1 cellular context compared by ENCODE assay signal in the genomic region with DNA sequence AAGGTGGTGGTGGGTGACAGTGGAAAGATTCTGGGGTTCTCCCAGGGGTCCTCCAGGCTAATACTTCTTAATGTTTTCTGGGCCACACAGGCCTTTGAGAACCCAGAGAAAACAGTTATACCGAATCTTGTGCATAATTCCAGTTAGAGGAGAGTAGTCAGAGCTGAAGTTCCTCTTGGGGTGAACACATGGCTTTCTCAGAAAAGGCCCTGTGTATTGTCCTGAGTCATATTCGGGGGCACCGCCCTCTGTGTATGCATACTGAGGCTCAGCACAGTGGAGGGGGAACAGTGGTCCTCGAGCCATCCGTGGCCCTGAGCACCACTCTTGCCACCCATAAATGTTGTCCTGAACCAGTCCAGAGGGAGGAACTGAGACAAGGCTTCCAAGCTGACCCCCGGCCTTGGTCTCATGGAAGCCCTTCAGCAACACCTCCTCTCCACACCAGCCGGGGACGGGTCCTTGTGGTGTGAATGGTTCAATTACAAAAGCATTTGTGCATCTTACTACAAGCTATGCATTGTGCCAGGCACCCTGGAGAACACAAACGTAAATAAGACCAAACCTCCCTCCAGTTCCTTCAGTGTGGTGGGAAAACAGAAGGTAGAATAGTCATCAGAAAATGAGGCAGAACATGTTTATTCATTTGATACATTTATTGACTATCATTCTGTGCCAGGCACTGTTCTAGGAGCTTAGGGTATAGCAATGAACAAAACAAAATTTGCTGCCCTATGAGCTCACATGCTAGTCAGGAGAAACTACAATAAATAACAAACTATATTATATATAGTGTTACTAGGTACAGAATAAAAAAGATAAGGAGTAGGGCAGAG.
TF ChIP-seq lines count a peak whose summit lies in the region.

No MANE protein-coding gene starts in this region.

TF ChIP-seq in HepG2, 621 proteins besides CTCF, POLR2A, EP300 and RAD21 (continues in another document):
- TF ChIP-seq ETV5 (CRISPR knock-in tag; IDR thresholded peaks at IDR 0.05; ENCODE audit: borderline replicate concordance) (peak; percentile 31; the same call in 1 of the 2 replicates), NFIB (CRISPR knock-in tag; IDR thresholded peaks at IDR 0.05; ENCODE audit: borderline replicate concordance) (peak; percentile 98), U2AF2 (IDR thresholded peaks at IDR 0.05; ENCODE audit: low read depth, low read length) (no peak), ZNF124 (CRISPR knock-in tag; IDR thresholded peaks at IDR 0.05) (0 out of 2 replicates have a peak, but pooled peaks have one; percentile 18), SP1 (IDR thresholded peaks at IDR 0.05) (no peak), SP1 (CRISPR knock-in tag; IDR thresholded peaks at IDR 0.05) (peak; percentile 51), XRCC5 (optimal IDR thresholded peaks at IDR 0.05; ENCODE audit: low read length) (peak; percentile 62), SMAD1 (CRISPR knock-in tag; IDR thresholded peaks at IDR 0.05; ENCODE audit: borderline replicate concordance, low read depth) (no peak), STAT5B (CRISPR knock-in tag; IDR thresholded peaks at IDR 0.05) (peak; percentile 86; the same call in 1 of the 2 replicates), SKI (IDR thresholded peaks at IDR 0.05; ENCODE audit: partially characterized antibody) (no peak), HNRNPK (IDR thresholded peaks at IDR 0.05; ENCODE audit: low read depth, low read length, poor library complexity, severe bottlenecking) (peak; percentile 93), TAF15 (IDR thresholded peaks at IDR 0.05; ENCODE audit: low read depth, low read length, poor library complexity, severe bottlenecking) (no peak), ZNF33B (CRISPR knock-in tag; IDR thresholded peaks at IDR 0.05) (no peak), MEF2D (CRISPR knock-in tag; IDR thresholded peaks at IDR 0.05) (no peak), GLI4 (CRISPR knock-in tag; IDR thresholded peaks at IDR 0.05; ENCODE audit: borderline replicate concordance) (0 out of 2 replicates have a peak, but pooled peaks have one; percentile 27), ZNF546 (CRISPR knock-in tag; conservative IDR thresholded peaks at IDR 0.05) (no peak), TOE1 (CRISPR knock-in tag; IDR thresholded peaks at IDR 0.05) (no peak; the same call in 1 of the 2 replicates), MYC (CRISPR knock-in tag; IDR thresholded peaks at IDR 0.05; ENCODE audit: borderline replicate concordance) (0 out of 2 replicates have a peak, but pooled peaks have one; percentile 42), ZSCAN20 (CRISPR knock-in tag; IDR thresholded peaks at IDR 0.05; ENCODE audit: borderline replicate concordance) (peak; percentile 60; the same call in 1 of the 2 replicates), KDM1A (CRISPR knock-in tag; IDR thresholded peaks at IDR 0.05) (0 out of 2 replicates have a peak, but pooled peaks have one; percentile 7), ZNF441 (CRISPR knock-in tag; IDR thresholded peaks at IDR 0.05; ENCODE audit: borderline replicate concordance) (no peak), ZFP82 (CRISPR knock-in tag; IDR thresholded peaks at IDR 0.05; ENCODE audit: borderline replicate concordance) (no peak), ZNF614 (CRISPR knock-in tag; IDR thresholded peaks at IDR 0.05; ENCODE audit: borderline replicate concordance) (no peak), HNF4G (IDR thresholded peaks at IDR 0.05; ENCODE audit: borderline replicate concordance, low read depth, low read length) (no peak), HNF4G (CRISPR knock-in tag; IDR thresholded peaks at IDR 0.05; ENCODE audit: borderline replicate concordance, low read depth) (no peak; the same call in 1 of the 2 replicates), REPIN1 (CRISPR knock-in tag; IDR thresholded peaks at IDR 0.05; ENCODE audit: borderline replicate concordance, low read depth) (peak; percentile 64), NFKBIZ (CRISPR knock-in tag; IDR thresholded peaks at IDR 0.05) (0 out of 2 replicates have a peak, but pooled peaks have one; percentile 9)
- TF ChIP-seq, protein P1, sequence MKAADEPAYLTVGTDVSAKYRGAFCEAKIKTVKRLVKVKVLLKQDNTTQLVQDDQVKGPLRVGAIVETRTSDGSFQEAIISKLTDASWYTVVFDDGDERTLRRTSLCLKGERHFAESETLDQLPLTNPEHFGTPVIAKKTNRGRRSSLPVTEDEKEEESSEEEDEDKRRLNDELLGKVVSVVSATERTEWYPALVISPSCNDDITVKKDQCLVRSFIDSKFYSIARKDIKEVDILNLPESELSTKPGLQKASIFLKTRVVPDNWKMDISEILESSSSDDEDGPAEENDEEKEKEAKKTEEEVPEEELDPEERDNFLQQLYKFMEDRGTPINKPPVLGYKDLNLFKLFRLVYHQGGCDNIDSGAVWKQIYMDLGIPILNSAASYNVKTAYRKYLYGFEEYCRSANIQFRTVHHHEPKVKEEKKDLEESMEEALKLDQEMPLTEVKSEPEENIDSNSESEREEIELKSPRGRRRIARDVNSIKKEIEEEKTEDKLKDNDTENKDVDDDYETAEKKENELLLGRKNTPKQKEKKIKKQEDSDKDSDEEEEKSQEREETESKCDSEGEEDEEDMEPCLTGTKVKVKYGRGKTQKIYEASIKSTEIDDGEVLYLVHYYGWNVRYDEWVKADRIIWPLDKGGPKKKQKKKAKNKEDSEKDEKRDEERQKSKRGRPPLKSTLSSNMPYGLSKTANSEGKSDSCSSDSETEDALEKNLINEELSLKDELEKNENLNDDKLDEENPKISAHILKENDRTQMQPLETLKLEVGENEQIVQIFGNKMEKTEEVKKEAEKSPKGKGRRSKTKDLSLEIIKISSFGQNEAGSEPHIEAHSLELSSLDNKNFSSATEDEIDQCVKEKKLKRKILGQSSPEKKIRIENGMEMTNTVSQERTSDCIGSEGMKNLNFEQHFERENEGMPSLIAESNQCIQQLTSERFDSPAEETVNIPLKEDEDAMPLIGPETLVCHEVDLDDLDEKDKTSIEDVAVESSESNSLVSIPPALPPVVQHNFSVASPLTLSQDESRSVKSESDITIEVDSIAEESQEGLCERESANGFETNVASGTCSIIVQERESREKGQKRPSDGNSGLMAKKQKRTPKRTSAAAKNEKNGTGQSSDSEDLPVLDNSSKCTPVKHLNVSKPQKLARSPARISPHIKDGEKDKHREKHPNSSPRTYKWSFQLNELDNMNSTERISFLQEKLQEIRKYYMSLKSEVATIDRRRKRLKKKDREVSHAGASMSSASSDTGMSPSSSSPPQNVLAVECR (CRISPR knock-in tag; IDR thresholded peaks at IDR 0.05; ENCODE audit: borderline replicate concordance): peak; percentile 35; the same call in 1 of the 2 replicates
- TF ChIP-seq, protein P2, sequence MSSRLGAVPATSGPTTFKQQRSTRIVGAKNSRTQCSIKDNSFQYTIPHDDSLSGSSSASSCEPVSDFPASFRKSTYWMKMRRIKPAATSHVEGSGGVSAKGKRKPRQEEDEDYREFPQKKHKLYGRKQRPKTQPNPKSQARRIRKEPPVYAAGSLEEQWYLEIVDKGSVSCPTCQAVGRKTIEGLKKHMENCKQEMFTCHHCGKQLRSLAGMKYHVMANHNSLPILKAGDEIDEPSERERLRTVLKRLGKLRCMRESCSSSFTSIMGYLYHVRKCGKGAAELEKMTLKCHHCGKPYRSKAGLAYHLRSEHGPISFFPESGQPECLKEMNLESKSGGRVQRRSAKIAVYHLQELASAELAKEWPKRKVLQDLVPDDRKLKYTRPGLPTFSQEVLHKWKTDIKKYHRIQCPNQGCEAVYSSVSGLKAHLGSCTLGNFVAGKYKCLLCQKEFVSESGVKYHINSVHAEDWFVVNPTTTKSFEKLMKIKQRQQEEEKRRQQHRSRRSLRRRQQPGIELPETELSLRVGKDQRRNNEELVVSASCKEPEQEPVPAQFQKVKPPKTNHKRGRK (CRISPR knock-in tag; IDR thresholded peaks at IDR 0.05): no peak
- TF ChIP-seq, protein P3, sequence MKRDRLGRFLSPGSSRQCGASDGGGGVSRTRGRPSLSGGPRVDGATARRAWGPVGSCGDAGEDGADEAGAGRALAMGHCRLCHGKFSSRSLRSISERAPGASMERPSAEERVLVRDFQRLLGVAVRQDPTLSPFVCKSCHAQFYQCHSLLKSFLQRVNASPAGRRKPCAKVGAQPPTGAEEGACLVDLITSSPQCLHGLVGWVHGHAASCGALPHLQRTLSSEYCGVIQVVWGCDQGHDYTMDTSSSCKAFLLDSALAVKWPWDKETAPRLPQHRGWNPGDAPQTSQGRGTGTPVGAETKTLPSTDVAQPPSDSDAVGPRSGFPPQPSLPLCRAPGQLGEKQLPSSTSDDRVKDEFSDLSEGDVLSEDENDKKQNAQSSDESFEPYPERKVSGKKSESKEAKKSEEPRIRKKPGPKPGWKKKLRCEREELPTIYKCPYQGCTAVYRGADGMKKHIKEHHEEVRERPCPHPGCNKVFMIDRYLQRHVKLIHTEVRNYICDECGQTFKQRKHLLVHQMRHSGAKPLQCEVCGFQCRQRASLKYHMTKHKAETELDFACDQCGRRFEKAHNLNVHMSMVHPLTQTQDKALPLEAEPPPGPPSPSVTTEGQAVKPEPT (CRISPR knock-in tag; IDR thresholded peaks at IDR 0.05; ENCODE audit: low read depth): 0 out of 2 replicates have a peak, but pooled peaks have one; percentile 32
- TF ChIP-seq, protein P4, sequence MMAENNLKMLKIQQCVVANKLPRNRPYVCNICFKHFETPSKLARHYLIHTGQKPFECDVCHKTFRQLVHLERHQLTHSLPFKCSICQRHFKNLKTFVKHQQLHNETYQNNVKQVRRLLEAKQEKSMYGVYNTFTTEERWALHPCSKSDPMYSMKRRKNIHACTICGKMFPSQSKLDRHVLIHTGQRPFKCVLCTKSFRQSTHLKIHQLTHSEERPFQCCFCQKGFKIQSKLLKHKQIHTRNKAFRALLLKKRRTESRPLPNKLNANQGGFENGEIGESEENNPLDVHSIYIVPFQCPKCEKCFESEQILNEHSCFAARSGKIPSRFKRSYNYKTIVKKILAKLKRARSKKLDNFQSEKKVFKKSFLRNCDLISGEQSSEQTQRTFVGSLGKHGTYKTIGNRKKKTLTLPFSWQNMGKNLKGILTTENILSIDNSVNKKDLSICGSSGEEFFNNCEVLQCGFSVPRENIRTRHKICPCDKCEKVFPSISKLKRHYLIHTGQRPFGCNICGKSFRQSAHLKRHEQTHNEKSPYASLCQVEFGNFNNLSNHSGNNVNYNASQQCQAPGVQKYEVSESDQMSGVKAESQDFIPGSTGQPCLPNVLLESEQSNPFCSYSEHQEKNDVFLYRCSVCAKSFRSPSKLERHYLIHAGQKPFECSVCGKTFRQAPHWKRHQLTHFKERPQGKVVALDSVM (CRISPR knock-in tag; IDR thresholded peaks at IDR 0.05): no peak
- TF ChIP-seq, protein P5, sequence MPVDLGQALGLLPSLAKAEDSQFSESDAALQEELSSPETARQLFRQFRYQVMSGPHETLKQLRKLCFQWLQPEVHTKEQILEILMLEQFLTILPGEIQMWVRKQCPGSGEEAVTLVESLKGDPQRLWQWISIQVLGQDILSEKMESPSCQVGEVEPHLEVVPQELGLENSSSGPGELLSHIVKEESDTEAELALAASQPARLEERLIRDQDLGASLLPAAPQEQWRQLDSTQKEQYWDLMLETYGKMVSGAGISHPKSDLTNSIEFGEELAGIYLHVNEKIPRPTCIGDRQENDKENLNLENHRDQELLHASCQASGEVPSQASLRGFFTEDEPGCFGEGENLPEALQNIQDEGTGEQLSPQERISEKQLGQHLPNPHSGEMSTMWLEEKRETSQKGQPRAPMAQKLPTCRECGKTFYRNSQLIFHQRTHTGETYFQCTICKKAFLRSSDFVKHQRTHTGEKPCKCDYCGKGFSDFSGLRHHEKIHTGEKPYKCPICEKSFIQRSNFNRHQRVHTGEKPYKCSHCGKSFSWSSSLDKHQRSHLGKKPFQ (CRISPR knock-in tag; IDR thresholded peaks at IDR 0.05; ENCODE audit: insufficient replicate concordance): no peak
- TF ChIP-seq, protein P6, sequence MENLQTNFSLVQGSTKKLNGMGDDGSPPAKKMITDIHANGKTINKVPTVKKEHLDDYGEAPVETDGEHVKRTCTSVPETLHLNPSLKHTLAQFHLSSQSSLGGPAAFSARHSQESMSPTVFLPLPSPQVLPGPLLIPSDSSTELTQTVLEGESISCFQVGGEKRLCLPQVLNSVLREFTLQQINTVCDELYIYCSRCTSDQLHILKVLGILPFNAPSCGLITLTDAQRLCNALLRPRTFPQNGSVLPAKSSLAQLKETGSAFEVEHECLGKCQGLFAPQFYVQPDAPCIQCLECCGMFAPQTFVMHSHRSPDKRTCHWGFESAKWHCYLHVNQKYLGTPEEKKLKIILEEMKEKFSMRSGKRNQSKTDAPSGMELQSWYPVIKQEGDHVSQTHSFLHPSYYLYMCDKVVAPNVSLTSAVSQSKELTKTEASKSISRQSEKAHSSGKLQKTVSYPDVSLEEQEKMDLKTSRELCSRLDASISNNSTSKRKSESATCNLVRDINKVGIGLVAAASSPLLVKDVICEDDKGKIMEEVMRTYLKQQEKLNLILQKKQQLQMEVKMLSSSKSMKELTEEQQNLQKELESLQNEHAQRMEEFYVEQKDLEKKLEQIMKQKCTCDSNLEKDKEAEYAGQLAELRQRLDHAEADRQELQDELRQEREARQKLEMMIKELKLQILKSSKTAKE (CRISPR knock-in tag; IDR thresholded peaks at IDR 0.05; ENCODE audit: borderline replicate concordance): peak; percentile 43; the same call in 1 of the 2 replicates
- TF ChIP-seq, protein P7, sequence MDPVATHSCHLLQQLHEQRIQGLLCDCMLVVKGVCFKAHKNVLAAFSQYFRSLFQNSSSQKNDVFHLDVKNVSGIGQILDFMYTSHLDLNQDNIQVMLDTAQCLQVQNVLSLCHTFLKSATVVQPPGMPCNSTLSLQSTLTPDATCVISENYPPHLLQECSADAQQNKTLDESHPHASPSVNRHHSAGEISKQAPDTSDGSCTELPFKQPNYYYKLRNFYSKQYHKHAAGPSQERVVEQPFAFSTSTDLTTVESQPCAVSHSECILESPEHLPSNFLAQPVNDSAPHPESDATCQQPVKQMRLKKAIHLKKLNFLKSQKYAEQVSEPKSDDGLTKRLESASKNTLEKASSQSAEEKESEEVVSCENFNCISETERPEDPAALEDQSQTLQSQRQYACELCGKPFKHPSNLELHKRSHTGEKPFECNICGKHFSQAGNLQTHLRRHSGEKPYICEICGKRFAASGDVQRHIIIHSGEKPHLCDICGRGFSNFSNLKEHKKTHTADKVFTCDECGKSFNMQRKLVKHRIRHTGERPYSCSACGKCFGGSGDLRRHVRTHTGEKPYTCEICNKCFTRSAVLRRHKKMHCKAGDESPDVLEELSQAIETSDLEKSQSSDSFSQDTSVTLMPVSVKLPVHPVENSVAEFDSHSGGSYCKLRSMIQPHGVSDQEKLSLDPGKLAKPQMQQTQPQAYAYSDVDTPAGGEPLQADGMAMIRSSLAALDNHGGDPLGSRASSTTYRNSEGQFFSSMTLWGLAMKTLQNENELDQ (CRISPR knock-in tag; IDR thresholded peaks at IDR 0.05; ENCODE audit: borderline replicate concordance): peak; percentile 82; the same call in 1 of the 2 replicates
- TF ChIP-seq, protein P8, sequence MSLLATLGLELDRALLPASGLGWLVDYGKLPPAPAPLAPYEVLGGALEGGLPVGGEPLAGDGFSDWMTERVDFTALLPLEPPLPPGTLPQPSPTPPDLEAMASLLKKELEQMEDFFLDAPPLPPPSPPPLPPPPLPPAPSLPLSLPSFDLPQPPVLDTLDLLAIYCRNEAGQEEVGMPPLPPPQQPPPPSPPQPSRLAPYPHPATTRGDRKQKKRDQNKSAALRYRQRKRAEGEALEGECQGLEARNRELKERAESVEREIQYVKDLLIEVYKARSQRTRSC (CRISPR knock-in tag; IDR thresholded peaks at IDR 0.05; ENCODE audit: low read depth): no peak
- TF ChIP-seq, protein P9, sequence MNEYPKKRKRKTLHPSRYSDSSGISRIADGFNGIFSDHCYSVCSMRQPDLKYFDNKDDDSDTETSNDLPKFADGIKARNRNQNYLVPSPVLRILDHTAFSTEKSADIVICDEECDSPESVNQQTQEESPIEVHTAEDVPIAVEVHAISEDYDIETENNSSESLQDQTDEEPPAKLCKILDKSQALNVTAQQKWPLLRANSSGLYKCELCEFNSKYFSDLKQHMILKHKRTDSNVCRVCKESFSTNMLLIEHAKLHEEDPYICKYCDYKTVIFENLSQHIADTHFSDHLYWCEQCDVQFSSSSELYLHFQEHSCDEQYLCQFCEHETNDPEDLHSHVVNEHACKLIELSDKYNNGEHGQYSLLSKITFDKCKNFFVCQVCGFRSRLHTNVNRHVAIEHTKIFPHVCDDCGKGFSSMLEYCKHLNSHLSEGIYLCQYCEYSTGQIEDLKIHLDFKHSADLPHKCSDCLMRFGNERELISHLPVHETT (CRISPR knock-in tag; conservative IDR thresholded peaks at IDR 0.05): no peak; the same call in 1 of the 2 replicates
